Comparison of ENCODE assay signal across 1 cellular context in the genomic region with DNA sequence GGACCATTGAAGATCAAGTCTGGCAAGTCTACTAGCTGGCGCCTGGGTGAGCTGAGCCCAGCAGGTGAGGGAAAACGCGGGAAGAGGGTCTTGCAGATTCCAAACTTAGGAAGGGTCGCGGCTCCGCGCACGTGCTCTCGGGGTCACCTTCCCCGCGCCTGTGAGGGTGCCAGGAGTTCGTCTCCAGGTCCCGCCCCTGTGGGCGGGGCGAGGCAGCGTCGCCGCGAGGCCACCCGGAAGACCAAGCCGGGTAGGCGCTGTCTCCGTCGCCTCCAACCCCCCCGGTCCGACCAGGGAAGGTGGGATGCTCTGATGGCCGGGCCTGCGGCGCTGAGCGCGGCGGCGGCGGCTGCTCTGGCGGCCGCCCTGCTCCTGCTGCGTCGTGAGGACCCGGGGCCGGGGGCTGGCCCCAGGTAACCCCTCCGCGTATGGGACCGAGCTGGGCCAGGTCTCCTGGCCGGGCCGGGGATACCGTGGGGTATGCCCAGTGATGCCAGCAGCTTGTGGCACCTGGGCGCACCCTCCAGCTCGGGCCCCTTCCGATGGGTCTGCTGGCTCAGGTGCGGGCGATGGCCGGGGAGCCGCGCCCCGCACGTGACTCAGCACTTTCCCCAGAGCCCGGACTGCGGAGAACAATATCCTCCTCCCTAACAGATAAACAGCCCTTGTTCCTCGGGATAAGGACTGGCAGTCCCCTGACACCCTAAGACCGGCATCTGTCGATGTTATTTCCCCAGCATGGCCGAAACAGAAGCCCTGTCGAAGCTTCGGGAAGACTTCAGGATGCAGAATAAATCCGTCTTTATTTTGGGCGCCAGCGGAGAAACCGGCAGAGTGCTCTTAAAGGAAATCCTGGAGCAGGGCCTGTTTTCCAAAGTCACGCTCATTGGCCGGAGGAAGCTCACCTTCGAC.
TF ChIP-seq lines count a peak whose summit lies in the region.

Gene HTATIP2, plus strand, starts transcription at position 215 of the 912 bp plus-strand sequence. Its CDS starts 524 bp downstream, at position 739.

TF ChIP-seq in WTC11, 78 proteins besides CTCF, POLR2A, EP300 and RAD21 (continued from another document and continues in another):
- TF ChIP-seq, protein P1, sequence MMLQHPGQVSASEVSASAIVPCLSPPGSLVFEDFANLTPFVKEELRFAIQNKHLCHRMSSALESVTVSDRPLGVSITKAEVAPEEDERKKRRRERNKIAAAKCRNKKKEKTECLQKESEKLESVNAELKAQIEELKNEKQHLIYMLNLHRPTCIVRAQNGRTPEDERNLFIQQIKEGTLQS (CRISPR knock-in tag; conservative IDR thresholded peaks at IDR 0.05): no peak
- TF ChIP-seq KAT7 (CRISPR knock-in tag; IDR thresholded peaks at IDR 0.05; ENCODE audit: borderline replicate concordance) (peak; percentile 97), ATF6 (CRISPR knock-in tag; IDR thresholded peaks at IDR 0.05) (no peak), NFYB (CRISPR knock-in tag; conservative IDR thresholded peaks at IDR 0.05; ENCODE audit: low read depth) (no peak), IRF2 (CRISPR knock-in tag; IDR thresholded peaks at IDR 0.05; ENCODE audit: borderline replicate concordance, low read depth) (no peak), FOXJ3 (CRISPR knock-in tag; IDR thresholded peaks at IDR 0.05; ENCODE audit: borderline replicate concordance) (no peak), ZNF317 (CRISPR knock-in tag; IDR thresholded peaks at IDR 0.05; ENCODE audit: borderline replicate concordance, low read depth) (no peak; the same call in 1 of the 2 replicates), GTF2I (CRISPR knock-in tag; conservative IDR thresholded peaks at IDR 0.05) (no peak), ZNF416 (CRISPR knock-in tag; IDR thresholded peaks at IDR 0.05) (no peak), AFF4 (CRISPR knock-in tag; IDR thresholded peaks at IDR 0.05; ENCODE audit: borderline replicate concordance) (no peak), NFATC4 (CRISPR knock-in tag; IDR thresholded peaks at IDR 0.05) (no peak), OVOL2 (CRISPR knock-in tag; IDR thresholded peaks at IDR 0.05; ENCODE audit: borderline replicate concordance) (no peak), ZSCAN18 (CRISPR knock-in tag; IDR thresholded peaks at IDR 0.05) (no peak), JUN (CRISPR knock-in tag; IDR thresholded peaks at IDR 0.05) (peak; percentile 58; the same call in 1 of the 2 replicates)
- TF ChIP-seq, protein P2, sequence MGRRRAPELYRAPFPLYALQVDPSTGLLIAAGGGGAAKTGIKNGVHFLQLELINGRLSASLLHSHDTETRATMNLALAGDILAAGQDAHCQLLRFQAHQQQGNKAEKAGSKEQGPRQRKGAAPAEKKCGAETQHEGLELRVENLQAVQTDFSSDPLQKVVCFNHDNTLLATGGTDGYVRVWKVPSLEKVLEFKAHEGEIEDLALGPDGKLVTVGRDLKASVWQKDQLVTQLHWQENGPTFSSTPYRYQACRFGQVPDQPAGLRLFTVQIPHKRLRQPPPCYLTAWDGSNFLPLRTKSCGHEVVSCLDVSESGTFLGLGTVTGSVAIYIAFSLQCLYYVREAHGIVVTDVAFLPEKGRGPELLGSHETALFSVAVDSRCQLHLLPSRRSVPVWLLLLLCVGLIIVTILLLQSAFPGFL (CRISPR knock-in tag; IDR thresholded peaks at IDR 0.05; ENCODE audit: borderline replicate concordance): no peak
- TF ChIP-seq, protein P3, sequence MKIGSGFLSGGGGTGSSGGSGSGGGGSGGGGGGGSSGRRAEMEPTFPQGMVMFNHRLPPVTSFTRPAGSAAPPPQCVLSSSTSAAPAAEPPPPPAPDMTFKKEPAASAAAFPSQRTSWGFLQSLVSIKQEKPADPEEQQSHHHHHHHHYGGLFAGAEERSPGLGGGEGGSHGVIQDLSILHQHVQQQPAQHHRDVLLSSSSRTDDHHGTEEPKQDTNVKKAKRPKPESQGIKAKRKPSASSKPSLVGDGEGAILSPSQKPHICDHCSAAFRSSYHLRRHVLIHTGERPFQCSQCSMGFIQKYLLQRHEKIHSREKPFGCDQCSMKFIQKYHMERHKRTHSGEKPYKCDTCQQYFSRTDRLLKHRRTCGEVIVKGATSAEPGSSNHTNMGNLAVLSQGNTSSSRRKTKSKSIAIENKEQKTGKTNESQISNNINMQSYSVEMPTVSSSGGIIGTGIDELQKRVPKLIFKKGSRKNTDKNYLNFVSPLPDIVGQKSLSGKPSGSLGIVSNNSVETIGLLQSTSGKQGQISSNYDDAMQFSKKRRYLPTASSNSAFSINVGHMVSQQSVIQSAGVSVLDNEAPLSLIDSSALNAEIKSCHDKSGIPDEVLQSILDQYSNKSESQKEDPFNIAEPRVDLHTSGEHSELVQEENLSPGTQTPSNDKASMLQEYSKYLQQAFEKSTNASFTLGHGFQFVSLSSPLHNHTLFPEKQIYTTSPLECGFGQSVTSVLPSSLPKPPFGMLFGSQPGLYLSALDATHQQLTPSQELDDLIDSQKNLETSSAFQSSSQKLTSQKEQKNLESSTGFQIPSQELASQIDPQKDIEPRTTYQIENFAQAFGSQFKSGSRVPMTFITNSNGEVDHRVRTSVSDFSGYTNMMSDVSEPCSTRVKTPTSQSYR (CRISPR knock-in tag; IDR thresholded peaks at IDR 0.05): no peak; the same call in 1 of the 2 replicates
- TF ChIP-seq, protein P4, sequence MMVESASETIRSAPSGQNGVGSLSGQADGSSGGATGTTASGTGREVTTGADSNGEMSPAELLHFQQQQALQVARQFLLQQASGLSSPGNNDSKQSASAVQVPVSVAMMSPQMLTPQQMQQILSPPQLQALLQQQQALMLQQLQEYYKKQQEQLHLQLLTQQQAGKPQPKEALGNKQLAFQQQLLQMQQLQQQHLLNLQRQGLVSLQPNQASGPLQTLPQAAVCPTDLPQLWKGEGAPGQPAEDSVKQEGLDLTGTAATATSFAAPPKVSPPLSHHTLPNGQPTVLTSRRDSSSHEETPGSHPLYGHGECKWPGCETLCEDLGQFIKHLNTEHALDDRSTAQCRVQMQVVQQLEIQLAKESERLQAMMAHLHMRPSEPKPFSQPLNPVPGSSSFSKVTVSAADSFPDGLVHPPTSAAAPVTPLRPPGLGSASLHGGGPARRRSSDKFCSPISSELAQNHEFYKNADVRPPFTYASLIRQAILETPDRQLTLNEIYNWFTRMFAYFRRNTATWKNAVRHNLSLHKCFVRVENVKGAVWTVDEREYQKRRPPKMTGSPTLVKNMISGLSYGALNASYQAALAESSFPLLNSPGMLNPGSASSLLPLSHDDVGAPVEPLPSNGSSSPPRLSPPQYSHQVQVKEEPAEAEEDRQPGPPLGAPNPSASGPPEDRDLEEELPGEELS (CRISPR knock-in tag; IDR thresholded peaks at IDR 0.05): peak; percentile 80
- TF ChIP-seq, protein P5, sequence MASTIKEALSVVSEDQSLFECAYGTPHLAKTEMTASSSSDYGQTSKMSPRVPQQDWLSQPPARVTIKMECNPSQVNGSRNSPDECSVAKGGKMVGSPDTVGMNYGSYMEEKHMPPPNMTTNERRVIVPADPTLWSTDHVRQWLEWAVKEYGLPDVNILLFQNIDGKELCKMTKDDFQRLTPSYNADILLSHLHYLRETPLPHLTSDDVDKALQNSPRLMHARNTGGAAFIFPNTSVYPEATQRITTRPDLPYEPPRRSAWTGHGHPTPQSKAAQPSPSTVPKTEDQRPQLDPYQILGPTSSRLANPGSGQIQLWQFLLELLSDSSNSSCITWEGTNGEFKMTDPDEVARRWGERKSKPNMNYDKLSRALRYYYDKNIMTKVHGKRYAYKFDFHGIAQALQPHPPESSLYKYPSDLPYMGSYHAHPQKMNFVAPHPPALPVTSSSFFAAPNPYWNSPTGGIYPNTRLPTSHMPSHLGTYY (CRISPR knock-in tag; IDR thresholded peaks at IDR 0.05): no peak
- TF ChIP-seq, protein P6, sequence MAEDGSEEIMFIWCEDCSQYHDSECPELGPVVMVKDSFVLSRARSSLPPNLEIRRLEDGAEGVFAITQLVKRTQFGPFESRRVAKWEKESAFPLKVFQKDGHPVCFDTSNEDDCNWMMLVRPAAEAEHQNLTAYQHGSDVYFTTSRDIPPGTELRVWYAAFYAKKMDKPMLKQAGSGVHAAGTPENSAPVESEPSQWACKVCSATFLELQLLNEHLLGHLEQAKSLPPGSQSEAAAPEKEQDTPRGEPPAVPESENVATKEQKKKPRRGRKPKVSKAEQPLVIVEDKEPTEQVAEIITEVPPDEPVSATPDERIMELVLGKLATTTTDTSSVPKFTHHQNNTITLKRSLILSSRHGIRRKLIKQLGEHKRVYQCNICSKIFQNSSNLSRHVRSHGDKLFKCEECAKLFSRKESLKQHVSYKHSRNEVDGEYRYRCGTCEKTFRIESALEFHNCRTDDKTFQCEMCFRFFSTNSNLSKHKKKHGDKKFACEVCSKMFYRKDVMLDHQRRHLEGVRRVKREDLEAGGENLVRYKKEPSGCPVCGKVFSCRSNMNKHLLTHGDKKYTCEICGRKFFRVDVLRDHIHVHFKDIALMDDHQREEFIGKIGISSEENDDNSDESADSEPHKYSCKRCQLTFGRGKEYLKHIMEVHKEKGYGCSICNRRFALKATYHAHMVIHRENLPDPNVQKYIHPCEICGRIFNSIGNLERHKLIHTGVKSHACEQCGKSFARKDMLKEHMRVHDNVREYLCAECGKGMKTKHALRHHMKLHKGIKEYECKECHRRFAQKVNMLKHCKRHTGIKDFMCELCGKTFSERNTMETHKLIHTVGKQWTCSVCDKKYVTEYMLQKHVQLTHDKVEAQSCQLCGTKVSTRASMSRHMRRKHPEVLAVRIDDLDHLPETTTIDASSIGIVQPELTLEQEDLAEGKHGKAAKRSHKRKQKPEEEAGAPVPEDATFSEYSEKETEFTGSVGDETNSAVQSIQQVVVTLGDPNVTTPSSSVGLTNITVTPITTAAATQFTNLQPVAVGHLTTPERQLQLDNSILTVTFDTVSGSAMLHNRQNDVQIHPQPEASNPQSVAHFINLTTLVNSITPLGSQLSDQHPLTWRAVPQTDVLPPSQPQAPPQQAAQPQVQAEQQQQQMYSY (CRISPR knock-in tag; IDR thresholded peaks at IDR 0.05): no peak
- TF ChIP-seq, protein P7, sequence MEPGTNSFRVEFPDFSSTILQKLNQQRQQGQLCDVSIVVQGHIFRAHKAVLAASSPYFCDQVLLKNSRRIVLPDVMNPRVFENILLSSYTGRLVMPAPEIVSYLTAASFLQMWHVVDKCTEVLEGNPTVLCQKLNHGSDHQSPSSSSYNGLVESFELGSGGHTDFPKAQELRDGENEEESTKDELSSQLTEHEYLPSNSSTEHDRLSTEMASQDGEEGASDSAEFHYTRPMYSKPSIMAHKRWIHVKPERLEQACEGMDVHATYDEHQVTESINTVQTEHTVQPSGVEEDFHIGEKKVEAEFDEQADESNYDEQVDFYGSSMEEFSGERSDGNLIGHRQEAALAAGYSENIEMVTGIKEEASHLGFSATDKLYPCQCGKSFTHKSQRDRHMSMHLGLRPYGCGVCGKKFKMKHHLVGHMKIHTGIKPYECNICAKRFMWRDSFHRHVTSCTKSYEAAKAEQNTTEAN (CRISPR knock-in tag; IDR thresholded peaks at IDR 0.05): no peak; the same call in none of the 2 replicates
